In genomic region chr7:16645593-16646426, GRCh38 we compare ENCODE assay signal across 1 cellular context.
TF ChIP-seq lines count a peak whose summit lies in the region.

Gene ANKMY2 (minus strand): TSS chr7:16645754. CDS start chr7:16645573, 181 bp downstream.
Gene BZW2 (plus strand): TSS chr7:16646181. CDS start chr7:16665444, 19,263 bp downstream.

TF ChIP-seq in HEK293, 187 proteins besides CTCF, POLR2A, EP300 and RAD21 (continued from another document):
- no peak for TF ChIP-seq ZBTB6 (tag by site-specific recombination; IDR thresholded peaks at IDR 0.05)
- no peak for TF ChIP-seq ZNF544 (tag by site-specific recombination; IDR thresholded peaks at IDR 0.05)
- no peak for TF ChIP-seq ZNF280C (tag by site-specific recombination; IDR thresholded peaks at IDR 0.05)
- TF ChIP-seq ZNF324 (tag by site-specific recombination; IDR thresholded peaks at IDR 0.05) = no peak; the same call in 1 of the 2 replicates
- TF ChIP-seq ZNF2 (tag by site-specific recombination; IDR thresholded peaks at IDR 0.05) = peak; percentile 84; the same call in 1 of the 2 replicates
- TF ChIP-seq ZNF140 (tag by site-specific recombination; IDR thresholded peaks at IDR 0.05) = no peak
- no peak for TF ChIP-seq ZBTB21 (tag by site-specific recombination; IDR thresholded peaks at IDR 0.05)
- 0 out of 2 replicates have a peak, but pooled peaks have one; percentile 31 for TF ChIP-seq ZSCAN5A (tag by site-specific recombination; IDR thresholded peaks at IDR 0.05)
- TF ChIP-seq SCRT1 (tag by site-specific recombination; IDR thresholded peaks at IDR 0.05; ENCODE audit: borderline replicate concordance) = no peak
- TF ChIP-seq ZNF701 (tag by site-specific recombination; IDR thresholded peaks at IDR 0.05) = no peak
- TF ChIP-seq SP7 (tag by site-specific recombination; IDR thresholded peaks at IDR 0.05) = peak; percentile 59
- TF ChIP-seq ZNF311 (tag by site-specific recombination; IDR thresholded peaks at IDR 0.05; ENCODE audit: borderline replicate concordance) = no peak
- TF ChIP-seq ZNF610 (tag by site-specific recombination; IDR thresholded peaks at IDR 0.05; ENCODE audit: borderline replicate concordance) = no peak
- no peak for TF ChIP-seq ZFP37 (tag by site-specific recombination; IDR thresholded peaks at IDR 0.05)
- TF ChIP-seq ZNF692 (tag by site-specific recombination; IDR thresholded peaks at IDR 0.05) = peak; percentile 55; the same call in 1 of the 2 replicates
- no peak for TF ChIP-seq ZNF148 (tag by site-specific recombination; IDR thresholded peaks at IDR 0.05; ENCODE audit: borderline replicate concordance)
- peak; percentile 46; the same call in 1 of the 2 replicates for TF ChIP-seq HIC1 (tag by site-specific recombination; IDR thresholded peaks at IDR 0.05)
- no peak for TF ChIP-seq ZNF623 (tag by site-specific recombination; IDR thresholded peaks at IDR 0.05)
- peak; percentile 58; the same call in 1 of the 2 replicates for TF ChIP-seq KLF17 (tag by site-specific recombination; IDR thresholded peaks at IDR 0.05)
- TF ChIP-seq ZNF776 (tag by site-specific recombination; IDR thresholded peaks at IDR 0.05; ENCODE audit: borderline replicate concordance) = no peak
- TF ChIP-seq ZBTB8A (tag by site-specific recombination; IDR thresholded peaks at IDR 0.05) = peak; percentile 96
- TF ChIP-seq ZNF350 (tag by site-specific recombination; IDR thresholded peaks at IDR 0.05) = no peak
- TF ChIP-seq MYNN (tag by site-specific recombination; IDR thresholded peaks at IDR 0.05; ENCODE audit: borderline replicate concordance) = no peak
- no peak; the same call in 1 of the 2 replicates for TF ChIP-seq ZNF366 (tag by site-specific recombination; conservative IDR thresholded peaks at IDR 0.05)
- no peak for TF ChIP-seq GLI2 (tag by site-specific recombination; IDR thresholded peaks at IDR 0.05; ENCODE audit: borderline replicate concordance, low read depth)
- TF ChIP-seq ZNF660 (tag by site-specific recombination; IDR thresholded peaks at IDR 0.05) = peak; percentile 16; the same call in 1 of the 2 replicates
- TF ChIP-seq ZNF133 (tag by site-specific recombination; IDR thresholded peaks at IDR 0.05) = no peak
- no peak for TF ChIP-seq ZNF621 (tag by site-specific recombination; IDR thresholded peaks at IDR 0.05)
- TF ChIP-seq GLIS2 (tag by site-specific recombination; IDR thresholded peaks at IDR 0.05) = 0 out of 2 replicates have a peak, but pooled peaks have one; percentile 13
- TF ChIP-seq ZNF114 (tag by site-specific recombination; IDR thresholded peaks at IDR 0.05) = no peak
